16 cellular contexts compared by ENCODE assay signal in the genomic region with DNA sequence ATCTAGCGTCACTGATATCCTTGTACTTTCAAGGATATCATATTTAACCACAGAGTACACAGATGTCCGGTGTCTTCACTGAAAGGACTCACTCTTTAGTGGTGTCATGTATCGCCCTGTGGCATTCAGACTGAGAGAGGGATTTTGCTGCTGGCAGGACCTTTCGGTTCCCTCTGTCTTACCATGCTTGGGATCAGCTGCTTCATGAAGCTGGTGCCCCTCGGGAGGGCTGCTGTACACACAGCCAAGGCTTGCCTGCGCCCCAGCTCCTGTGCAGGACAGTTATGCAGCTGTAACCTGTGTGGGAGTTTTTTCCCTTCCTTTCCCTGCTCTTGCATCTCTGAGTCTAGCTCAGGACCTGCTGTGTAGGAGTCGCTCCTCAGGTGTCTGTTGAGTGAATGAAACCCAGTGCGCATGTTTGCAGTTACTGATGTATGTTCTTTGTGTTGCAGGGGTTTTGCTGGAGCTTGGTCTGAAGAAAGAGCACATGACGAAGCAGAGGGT.
DNase-seq lines count a peak whose midpoint lies in the region; ATAC-seq lines count a peak whose summit lies in the region.
"Had no signal": no experiment of that assay in that cellular context is flagged by ENCODE, and none has a peak within 500 bp of the region (broad histone marks: within the 10 kb centered on the region; RNA-seq: fewer than 3 reads in every experiment).

No MANE protein-coding gene starts in this region.

- ATAC-seq in stimulated activated naive CD8-positive, alpha-beta T cell treated with anti-CD3 and anti-CD28 coated beads, Interleukin-15, amount 100 ng/mL, for 72 hours: peak; percentile 25
- ATAC-seq in stimulated activated naive CD8-positive, alpha-beta T cell treated with anti-CD3 and anti-CD28 coated beads, Interleukin-15, Interleukin-2, amounts not matched to agents 100 U/mL and 50 U/mL, for 24 hours: no peak
- no peak for ATAC-seq in GM21447 (IDR thresholded peaks at IDR 0.05; ENCODE audit: unreplicated experiment)
- ATAC-seq: left colon, mucosa of descending colon, upper lobe of right lung had no signal

- no peaks in the 10 kb centered on the region for H3K4me1 Mint-ChIP-seq in stimulated activated naive CD8-positive, alpha-beta T cell treated with anti-CD3 and anti-CD28 coated beads, Interleukin-15, amount 100 ng/mL, for 72 hours

- no peak for DNase-seq in stimulated activated naive CD8-positive, alpha-beta T cell treated with anti-CD3 and anti-CD28 coated beads, Interleukin-15, amount 100 ng/mL, for 72 hours
- no peak for DNase-seq in stimulated activated naive CD8-positive, alpha-beta T cell treated with anti-CD3 and anti-CD28 coated beads, Interleukin-15, Interleukin-2, amounts not matched to agents 100 U/mL and 50 U/mL, for 24 hours
- peak; percentile 22 for DNase-seq in NCI-H2196 (lab: John Stamatoyannopoulos, UW; ENCODE audit: unreplicated experiment)
- peak; percentile 8 for DNase-seq in fibroblast of gingiva (ENCODE audit: low read depth)
- DNase-seq in stimulated activated CD4-positive, alpha-beta T cell treated with anti-CD3 and anti-CD28 coated beads, Interleukin-2, amount 100 ng/mL, for 24 hours: no peak
- DNase-seq in kidney glomerular epithelial cell (lab: John Stamatoyannopoulos, UW): no peak
- no peak for DNase-seq in RPMI8226
- DNase-seq: activated CD4-positive, alpha-beta T cell treated with anti-CD3 and anti-CD28 coated beads, Interleukin-2, amount 50 U/mL, for 4 hours; activated T-cell treated with anti-CD3 and anti-CD28 coated beads, Interleukin-2, amount 50 U/mL, for 24 hours; left colon; mucosa of descending colon; NCI-H1694 treated with DMSO at 0.1 percent for 48 hours; stimulated activated naive CD4-positive, alpha-beta T cell; upper lobe of right lung had no signal

- H3K4me3 Mint-ChIP-seq in stimulated activated naive CD8-positive, alpha-beta T cell treated with anti-CD3 and anti-CD28 coated beads, Interleukin-15, amount 100 ng/mL, for 72 hours: no peak overlapping the region
- H3K4me3 Mint-ChIP-seq: activated naive CD8-positive, alpha-beta T cell; activated T-cell treated with anti-CD3 and anti-CD28 coated beads, Interleukin-2, amount 50 U/mL, for 24 hours had no signal

- H3K9me3 Mint-ChIP-seq in stimulated activated naive CD8-positive, alpha-beta T cell treated with anti-CD3 and anti-CD28 coated beads, Interleukin-15, amount 100 ng/mL, for 72 hours: no peaks in the 10 kb centered on the region
- H3K9me3 Mint-ChIP-seq: activated T-cell treated with anti-CD3 and anti-CD28 coated beads, Interleukin-2, amount 50 U/mL, for 24 hours had no signal

- H3K27me3 Mint-ChIP-seq in stimulated activated naive CD8-positive, alpha-beta T cell treated with anti-CD3 and anti-CD28 coated beads, Interleukin-15, amount 100 ng/mL, for 72 hours: no peaks in the 10 kb centered on the region
- H3K27me3 Mint-ChIP-seq: activated naive CD8-positive, alpha-beta T cell; activated T-cell treated with anti-CD3 and anti-CD28 coated beads, Interleukin-2, amount 50 U/mL, for 24 hours had no signal

- H3K27ac Mint-ChIP-seq in stimulated activated naive CD8-positive, alpha-beta T cell treated with anti-CD3 and anti-CD28 coated beads, Interleukin-15, amount 100 ng/mL, for 72 hours: no peak overlapping the region
- H3K27ac Mint-ChIP-seq: activated naive CD8-positive, alpha-beta T cell; activated T-cell treated with anti-CD3 and anti-CD28 coated beads, Interleukin-2, amount 50 U/mL, for 24 hours had no signal

Comparison
In these comparisons a context has a peak if more than half of its experiments do, and no peak if none do; other contexts are left out.
1. DNase-seq: peak in NCI-H2196 (single experiment) and fibroblast of gingiva (single experiment); none in stimulated activated naive CD8-positive, alpha-beta T cell treated with anti-CD3 and anti-CD28 coated beads, Interleukin-15, amount 100 ng/mL, for 72 hours (0 of 2), stimulated activated naive CD8-positive, alpha-beta T cell treated with anti-CD3 and anti-CD28 coated beads, Interleukin-15, Interleukin-2, amounts not matched to agents 100 U/mL and 50 U/mL, for 24 hours (single experiment), stimulated activated CD4-positive, alpha-beta T cell treated with anti-CD3 and anti-CD28 coated beads, Interleukin-2, amount 100 ng/mL, for 24 hours (0 of 2), kidney glomerular epithelial cell (single experiment) and RPMI8226 (single experiment).